ENCODE assay signal across 1 cellular context in the genomic region with DNA sequence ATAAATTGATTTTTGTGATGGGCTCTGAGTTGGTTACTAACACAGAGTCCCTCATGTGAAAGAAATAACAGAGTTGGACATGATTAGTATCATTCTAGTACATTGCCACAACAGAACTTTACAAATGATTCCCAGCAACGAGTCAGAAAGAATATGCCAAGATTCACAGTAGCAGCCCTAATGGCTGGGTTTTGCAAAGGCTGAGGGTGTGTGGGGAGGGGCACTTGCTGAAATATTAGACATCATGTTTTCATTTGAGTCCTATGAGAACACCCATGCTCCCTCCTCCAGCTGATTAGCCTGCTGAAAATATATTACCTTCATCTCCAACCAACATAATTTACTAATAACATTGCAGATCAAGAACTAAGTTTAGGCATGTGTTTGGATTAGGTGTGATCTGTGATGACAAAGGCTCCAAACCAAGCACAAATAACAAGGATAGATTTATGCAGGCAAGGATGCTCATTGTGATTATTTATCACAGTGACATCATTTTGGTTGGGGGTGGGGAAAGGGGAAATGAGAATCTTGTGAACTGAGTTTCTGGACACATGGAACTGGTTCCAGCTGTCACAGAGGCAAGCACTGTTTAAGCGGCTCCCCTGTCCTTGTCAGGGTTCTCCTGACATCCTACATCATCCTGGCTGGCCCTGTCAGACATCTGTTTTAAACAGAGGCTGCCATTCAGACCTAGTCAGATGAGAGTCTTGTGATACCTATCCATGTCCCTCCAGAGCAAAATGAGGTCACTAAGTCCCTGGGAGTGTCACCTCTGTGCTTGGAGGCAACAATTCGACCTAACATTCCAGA.
TF ChIP-seq lines count a peak whose summit lies in the region.

No MANE protein-coding gene starts in this region.

TF ChIP-seq in IMR-90, 13 proteins besides CTCF, POLR2A, EP300 and RAD21:
- TF ChIP-seq MXI1 (IDR thresholded peaks at IDR 0.05; ENCODE audit: borderline replicate concordance, low read depth, low read length) (no peak), MAZ (IDR thresholded peaks at IDR 0.05; ENCODE audit: borderline replicate concordance, low read depth, low read length) (no peak), NFE2L2 (IDR thresholded peaks at IDR 0.05; ENCODE audit: low read depth, low read length) (no peak), BHLHE40 (IDR thresholded peaks at IDR 0.05; ENCODE audit: low read depth, low read length) (no peak), RFX5 (IDR thresholded peaks at IDR 0.05; ENCODE audit: low read depth, low read length) (no peak), CEBPB (IDR thresholded peaks at IDR 0.05; ENCODE audit: low read depth, low read length) (no peak), SMC3 (IDR thresholded peaks at IDR 0.05; ENCODE audit: low read depth, low read length) (no peak), CHD1 (IDR thresholded peaks at IDR 0.05; ENCODE audit: low read depth, low read length) (no peak), RCOR1 (IDR thresholded peaks at IDR 0.05; ENCODE audit: insufficient replicate concordance, low read length) (no peak), FOS (IDR thresholded peaks at IDR 0.05; ENCODE audit: low read depth, low read length) (no peak)
- TF ChIP-seq, protein P1, sequence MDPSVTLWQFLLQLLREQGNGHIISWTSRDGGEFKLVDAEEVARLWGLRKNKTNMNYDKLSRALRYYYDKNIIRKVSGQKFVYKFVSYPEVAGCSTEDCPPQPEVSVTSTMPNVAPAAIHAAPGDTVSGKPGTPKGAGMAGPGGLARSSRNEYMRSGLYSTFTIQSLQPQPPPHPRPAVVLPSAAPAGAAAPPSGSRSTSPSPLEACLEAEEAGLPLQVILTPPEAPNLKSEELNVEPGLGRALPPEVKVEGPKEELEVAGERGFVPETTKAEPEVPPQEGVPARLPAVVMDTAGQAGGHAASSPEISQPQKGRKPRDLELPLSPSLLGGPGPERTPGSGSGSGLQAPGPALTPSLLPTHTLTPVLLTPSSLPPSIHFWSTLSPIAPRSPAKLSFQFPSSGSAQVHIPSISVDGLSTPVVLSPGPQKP (IDR thresholded peaks at IDR 0.05; ENCODE audit: borderline replicate concordance, low read depth, low read length), result no peak
- TF ChIP-seq, protein P2, sequence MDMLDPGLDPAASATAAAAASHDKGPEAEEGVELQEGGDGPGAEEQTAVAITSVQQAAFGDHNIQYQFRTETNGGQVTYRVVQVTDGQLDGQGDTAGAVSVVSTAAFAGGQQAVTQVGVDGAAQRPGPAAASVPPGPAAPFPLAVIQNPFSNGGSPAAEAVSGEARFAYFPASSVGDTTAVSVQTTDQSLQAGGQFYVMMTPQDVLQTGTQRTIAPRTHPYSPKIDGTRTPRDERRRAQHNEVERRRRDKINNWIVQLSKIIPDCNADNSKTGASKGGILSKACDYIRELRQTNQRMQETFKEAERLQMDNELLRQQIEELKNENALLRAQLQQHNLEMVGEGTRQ (IDR thresholded peaks at IDR 0.05; ENCODE audit: low read depth, low read length), result no peak
